ENCODE assay signal across 18 cellular contexts in genomic region chr6:125480571-125480970, GRCh38.
DNase-seq lines count a peak whose midpoint lies in the region; ATAC-seq, FAIRE-seq and TF ChIP-seq lines count a peak whose summit lies in the region.
"Had no signal": no experiment of that assay in that cellular context is flagged by ENCODE, and none has a peak within 500 bp of the region (broad histone marks: within the 10 kb centered on the region; RNA-seq: fewer than 3 reads in every experiment).

No MANE protein-coding gene starts in this region.

- H2BK5ac ChIP-seq in H1 (ENCODE audit: low read depth, low read length): no peak overlapping the region

- no peak overlapping the region for H4K5ac ChIP-seq in H1 (ENCODE audit: insufficient read length, low read depth, low read length)

- ATAC-seq in left cardiac atrium (peak; percentile 15 to 62), Right ventricle myocardium superior (ENCODE audit: poor library complexity) (no peak), GM21825 (IDR thresholded peaks at IDR 0.05; ENCODE audit: unreplicated experiment) (no peak), HG02571 (IDR thresholded peaks at IDR 0.05; ENCODE audit: unreplicated experiment) (no peak)

- H3K4ac ChIP-seq in H1 (replicated peaks; ENCODE audit: insufficient read length, low read depth, low read length): no peak overlapping the region

- H3K14ac ChIP-seq in H1 (ENCODE audit: insufficient read length): no peak overlapping the region

- H3K27me3 ChIP-seq in H1 (replicated peaks in 1 of 4; ENCODE audit: control insufficient read depth in 3 of 4, extremely low read depth in 1 of 4, insufficient read depth in 3 of 4, low read length in 3 of 4): no peaks in the 10 kb centered on the region
- H3K27me3 ChIP-seq: BE2C had no signal

- no peak overlapping the region for H2AK5ac ChIP-seq in H1 (ENCODE audit: low read depth, low read length)

- DNase-seq in left cardiac atrium (no peak), Right ventricle myocardium superior (no peak), H1 (ENCODE audit: low read depth in 1 of 2, low spot score in 2 of 2) (no peak), myocyte (ENCODE audit: low read depth) (peak; percentile 9), NCI-H748 (lab: John Stamatoyannopoulos, UW; ENCODE audit: unreplicated experiment) (no peak)
- no peak for DNase-seq in stimulated activated CD4-positive, alpha-beta T cell treated with anti-CD3 and anti-CD28 coated beads, Interleukin-12 subunit alpha, Interleukin-12 subunit beta, amount 100 ng/mL, for 4 hours
- DNase-seq: BE2C; Calu3; CD4-positive, alpha-beta T cell; DMS53; GOT3; MM.1S; NCI-H2081 treated with DMSO at 0.1 percent for 48 hours; NCI-H510A treated with DMSO at 0.1 percent for 48 hours had no signal

- CTCF ChIA-PET in H1 (lab: Charles Lee; ENCODE audit: partially characterized antibody): interaction anchor here (0.8 to 2.0 kb wide), 4 partner anchors 34 to 366 kb away, joined by 3 to 10 read pairs (median 3); no protein-coding TSS in a partner anchor

- peak overlapping the region; percentile 41 for H2BK120ac ChIP-seq in H1 (replicated peaks; ENCODE audit: low read depth, low read length)

- POLR2A ChIA-PET in H1 (lab: Charles Lee; ENCODE audit: partially characterized antibody): interaction anchor here (0.6 to 1.2 kb wide), 2 partner anchors 23 to 304 kb away, joined by 3 read pairs; no protein-coding TSS in a partner anchor

- H2BK20ac ChIP-seq in H1 (ENCODE audit: low read length): no peak overlapping the region

- no peak for TF ChIP-seq POLR2A in H1 (IDR thresholded peaks at IDR 0.05; ENCODE audit: control extremely low read depth in 1 of 2, low read depth in 2 of 2, low read length in 2 of 2)

- no peaks in the 10 kb centered on the region; the same call in 1 of the 2 replicates for H3K23me2 ChIP-seq in H1 (ENCODE audit: low read depth, low read length)

- H3K9me3 ChIP-seq in H1 (ENCODE audit: insufficient read depth in 2 of 2, low read depth in 1 of 2, low read length in 1 of 2): no peaks in the 10 kb centered on the region
- H3K9me3 ChIP-seq: BE2C had no signal

- no peak overlapping the region for H2BK12ac ChIP-seq in H1 (ENCODE audit: low read depth, low read length)

- no peak overlapping the region for H3K56ac ChIP-seq in H1 (replicated peaks; ENCODE audit: insufficient read length, low read depth, low read length)

- H3K4me1 ChIP-seq in H1 (replicated peaks in 1 of 4; ENCODE audit: control insufficient read depth in 3 of 4, insufficient read depth in 4 of 4, low read length in 3 of 4): peaks cover 0 to 2% (median 0%) of the 10 kb centered on the region in 4 experiments; a peak in 2 of 7 replicates
- H3K4me1 ChIP-seq: BE2C had no signal

- H2BK15ac ChIP-seq in H1 (ENCODE audit: low read length): no peak overlapping the region

- TF ChIP-seq EP300 in H1 (IDR thresholded peaks at IDR 0.05; ENCODE audit: borderline replicate concordance in 1 of 2, low read depth in 2 of 2, low read length in 2 of 2): no peak

- H3K9ac ChIP-seq in H1 (replicated peaks in 1 of 4; ENCODE audit: extremely low read depth in 1 of 4, low read depth in 3 of 4, low read length in 3 of 4): no peak overlapping the region

- H3K79me1 ChIP-seq in H1 (ENCODE audit: low read depth, low read length): no peaks in the 10 kb centered on the region

- intact Hi-C loops in left cardiac atrium (cut with DNase I): no loop called here
- intact Hi-C loops in Right ventricle myocardium superior (cut with DNase I): no loop called here

- no peak for FAIRE-seq in H1 (lab: Jason Lieb, UNC)

- 78% methylated on average over 1 of the region's 1 CpG; no CpG with 5 or more reads in 1 of the 2 experiments for WGBS in H1 (ENCODE audit: extremely low coverage in 1 of 2, insufficient coverage in 1 of 2, insufficient read length in 1 of 2, insufficient replicate concordance in 2 of 2, low coverage in 1 of 2, low lambda C conversion rate in 2 of 2, missing lambda C conversion rate in 1 of 2), 2 experiments

- no peak overlapping the region for H2AFZ ChIP-seq in H1 (ENCODE audit: low read length)

- no peaks in the 10 kb centered on the region for H4K20me1 ChIP-seq in H1 (replicated peaks in 1 of 2; ENCODE audit: control insufficient read depth in 1 of 2, insufficient read depth in 2 of 2, low read length in 2 of 2)

- H4K8ac ChIP-seq in H1 (ENCODE audit: extremely low read depth, insufficient read depth, low read length): no peak overlapping the region

- H3K4me2 ChIP-seq in H1 (ENCODE audit: insufficient read depth in 1 of 2, low read depth in 2 of 2, low read length in 2 of 2): no peak overlapping the region

- no peak overlapping the region for H3K18ac ChIP-seq in H1 (ENCODE audit: extremely low read depth, low read length)

- H3K27ac ChIP-seq in H1 (ENCODE audit: low read depth, low read length): no peak overlapping the region
- H3K27ac ChIP-seq: 22Rv1, SK-N-MC had no signal

- H3K79me2 ChIP-seq in H1 (ENCODE audit: control insufficient read depth in 1 of 2, insufficient read depth in 2 of 2, low read length in 2 of 2): no peaks in the 10 kb centered on the region

- H3K23ac ChIP-seq in H1 (ENCODE audit: insufficient read length): no peak overlapping the region

- no peak for TF ChIP-seq CTCF in H1 (IDR thresholded peaks at IDR 0.05; ENCODE audit: control extremely low read depth in 1 of 3, insufficient read depth in 1 of 3, low read depth in 1 of 3, low read length in 3 of 3)

- no peaks in the 10 kb centered on the region for H3K36me3 ChIP-seq in H1 (ENCODE audit: control insufficient read depth in 2 of 4, insufficient read depth in 4 of 4, low read length in 3 of 4)
- H3K36me3 ChIP-seq: BE2C had no signal

- H4K91ac ChIP-seq in H1 (replicated peaks; ENCODE audit: insufficient read length, low read length): no peak overlapping the region

- TF ChIP-seq RAD21 in H1 (IDR thresholded peaks at IDR 0.05 in 1 of 2, conservative IDR thresholded peaks at IDR 0.05 in 1 of 2; ENCODE audit: low read depth in 2 of 2, low read length in 2 of 2): no peak

- H3K4me3 ChIP-seq in H1 (ENCODE audit: extremely low read depth in 1 of 4, insufficient read depth in 2 of 4, low read depth in 3 of 4, low read length in 4 of 4): no peak overlapping the region
- H3K4me3 ChIP-seq: SK-N-MC had no signal

TF ChIP-seq in H1, 55 proteins besides CTCF, POLR2A, EP300 and RAD21:
- TF ChIP-seq TCF12 (IDR thresholded peaks at IDR 0.05; ENCODE audit: low read depth, low read length) (no peak), SP1 (IDR thresholded peaks at IDR 0.05; ENCODE audit: low read depth, low read length) (no peak), ASH2L (IDR thresholded peaks at IDR 0.05; ENCODE audit: low read length) (no peak), SIX5 (IDR thresholded peaks at IDR 0.05; ENCODE audit: low read depth, low read length) (no peak), RNF2 (IDR thresholded peaks at IDR 0.05; ENCODE audit: borderline replicate concordance, low read depth, low read length, missing control alignments, poor library complexity, severe bottlenecking) (no peak), PHF8 (conservative IDR thresholded peaks at IDR 0.05; ENCODE audit: low read depth, low read length) (no peak)
TF ChIP-seq in H1: peak in this region for 0.

Comparison
In these comparisons a context has a peak if more than half of its experiments do, and no peak if none do; other contexts are left out.
1. ATAC-seq: peak in left cardiac atrium (2 of 2); none in Right ventricle myocardium superior (single experiment), GM21825 (single experiment) and HG02571 (single experiment).